Comparison of ENCODE assay signal across 8 cellular contexts in genomic region chr12:62604856-62605255, GRCh38.
DNase-seq lines count a peak whose midpoint lies in the region; ATAC-seq and TF ChIP-seq lines count a peak whose summit lies in the region.

No MANE protein-coding gene starts in this region.

- TF ChIP-seq CTCF in neural crest cell (conservative IDR thresholded peaks at IDR 0.05): no peak

- no peaks in the 10 kb centered on the region for H3K27me3 Mint-ChIP-seq in dendritic cell treated with granulocyte-macrophage colony-stimulating factor and Interleukin-4, amounts not matched to agents 40 ng/mL and 50 ng/mL, for 4 days
- peaks cover 4% of the 10 kb centered on the region for H3K27me3 Mint-ChIP-seq in neural crest cell (ENCODE audit: low read depth)

- no peak for ATAC-seq in HG03175 (IDR thresholded peaks at IDR 0.05; ENCODE audit: unreplicated experiment)

- no peaks in the 10 kb centered on the region for H3K9me3 Mint-ChIP-seq in dendritic cell treated with granulocyte-macrophage colony-stimulating factor and Interleukin-4, amounts not matched to agents 40 ng/mL and 50 ng/mL, for 4 days
- no peaks in the 10 kb centered on the region for H3K9me3 Mint-ChIP-seq in neural crest cell

- intact Hi-C loops in dendritic cell treated with granulocyte-macrophage colony-stimulating factor and Interleukin-4, amounts not matched to agents 40 ng/mL and 50 ng/mL, for 4 days (cut with micrococcal nuclease): loop anchor here (5.0 to 10.0 kb wide), 4 partner anchors 120 to 327 kb away; partner anchors contain the start of gene MON2

- peak overlapping the region; percentile 96 for H3K4me3 Mint-ChIP-seq in dendritic cell treated with granulocyte-macrophage colony-stimulating factor and Interleukin-4, amounts not matched to agents 40 ng/mL and 50 ng/mL, for 4 days
- peak overlapping the region; percentile 95 for H3K4me3 Mint-ChIP-seq in neural crest cell

- H3K36me3 Mint-ChIP-seq in dendritic cell treated with granulocyte-macrophage colony-stimulating factor and Interleukin-4, amounts not matched to agents 40 ng/mL and 50 ng/mL, for 4 days (ENCODE audit: low read depth): peaks cover 30% of the 10 kb centered on the region
- peaks cover 11% of the 10 kb centered on the region for H3K36me3 Mint-ChIP-seq in neural crest cell (ENCODE audit: low read depth)

- peaks cover 30% of the 10 kb centered on the region for H3K4me1 Mint-ChIP-seq in dendritic cell treated with granulocyte-macrophage colony-stimulating factor and Interleukin-4, amounts not matched to agents 40 ng/mL and 50 ng/mL, for 4 days (ENCODE audit: low read depth)
- H3K4me1 Mint-ChIP-seq in neural crest cell: peaks cover 49% of the 10 kb centered on the region

- H3K27ac Mint-ChIP-seq in dendritic cell treated with granulocyte-macrophage colony-stimulating factor and Interleukin-4, amounts not matched to agents 40 ng/mL and 50 ng/mL, for 4 days: no peak overlapping the region
- H3K27ac Mint-ChIP-seq in neural crest cell (ENCODE audit: unreplicated experiment): peak overlapping the region; percentile 95

- DNase-seq in DMS79 (lab: John Stamatoyannopoulos, UW): peak; percentile 8
- DNase-seq in NCI-H82 treated with DMSO at 0.1 percent for 48 hours (lab: John Stamatoyannopoulos, UW; ENCODE audit: unreplicated experiment): peak; percentile 38
- DNase-seq in neural crest cell (ENCODE audit: low read depth, low spot score): no peak
- no peak for DNase-seq in 8988T
- no peak for DNase-seq in T1000 (lab: John Stamatoyannopoulos, UW)
- no peak for DNase-seq in globus pallidus (ENCODE audit: low spot score)

Comparison
In these comparisons a context has a peak if more than half of its experiments do, and no peak if none do; other contexts are left out.
1. DNase-seq: peak in DMS79 (single experiment) and NCI-H82 treated with DMSO at 0.1 percent for 48 hours (single experiment); none in neural crest cell (single experiment), 8988T (single experiment), T1000 (single experiment) and globus pallidus (single experiment).